In the genomic region with DNA sequence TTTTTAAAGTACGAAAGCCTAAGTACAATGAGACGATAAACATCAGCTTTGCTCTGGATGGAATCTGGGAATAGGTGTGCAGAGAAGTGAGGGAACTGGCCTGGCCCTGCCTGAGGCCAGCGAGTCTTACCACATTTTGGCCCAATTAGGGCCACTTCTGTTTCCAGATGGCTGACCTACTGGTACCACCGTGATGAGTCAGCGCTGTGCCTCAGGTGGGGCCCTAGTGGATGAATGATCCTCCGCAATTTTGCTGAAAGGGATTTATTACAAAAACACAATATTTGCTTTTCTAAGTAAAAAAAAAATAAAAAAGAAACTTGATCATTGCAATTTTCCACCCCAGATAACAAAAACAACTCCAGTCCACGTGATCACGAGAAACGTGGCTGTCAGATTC, we compare ENCODE assay signal across 30 cellular contexts. TPM values are rescaled to one million over a fixed set of nuclear protein-coding genes. Genes with fewer than 3 reads are reported as not detected.
DNase-seq lines count a peak whose midpoint lies in the region; FAIRE-seq and TF ChIP-seq lines count a peak whose summit lies in the region.
"Had no signal": no experiment of that assay in that cellular context is flagged by ENCODE, and none has a peak within 500 bp of the region (broad histone marks: within the 10 kb centered on the region; RNA-seq: fewer than 3 reads in every experiment).

No MANE protein-coding gene starts in this region.

- no peaks in the 10 kb centered on the region for H3K79me2 ChIP-seq in mammary epithelial cell (ENCODE audit: insufficient read depth, low read length)
- H3K79me2 ChIP-seq in trophoblast cell (ENCODE audit: control insufficient read depth, insufficient read depth, low read length, poor library complexity) = no peaks in the 10 kb centered on the region

- no peaks in the 10 kb centered on the region for H4K20me1 ChIP-seq in mammary epithelial cell (ENCODE audit: insufficient read depth, low read length)
- H4K20me1 ChIP-seq: BLaER1 had no signal

- no peak overlapping the region for H2BK12ac ChIP-seq in trophoblast cell (ENCODE audit: low read length)

- peak; percentile 58 for FAIRE-seq in islet of Langerhans (lab: Jason Lieb, UNC)
- FAIRE-seq: A204.1, GM12878, GM12892, GM18507 had no signal

- H3K36me3 ChIP-seq in mammary epithelial cell (ENCODE audit: insufficient read depth, low read length) (no peaks in the 10 kb centered on the region), trophoblast cell (ENCODE audit: control insufficient read depth in 1 of 2, insufficient read depth in 2 of 2, low read length in 2 of 2) (peaks cover 0 to 4% of the 10 kb centered on the region in 2 experiments)
- H3K36me3 ChIP-seq: BE2C had no signal

- peaks cover 6% of the 10 kb centered on the region for H3K36me3 Mint-ChIP-seq in MCF 10A (ENCODE audit: insufficient read depth, unreplicated experiment)

- no peaks in the 10 kb centered on the region for H3K4me1 ChIP-seq in mammary epithelial cell (ENCODE audit: insufficient read depth, low read length)
- H3K4me1 ChIP-seq in trophoblast cell (ENCODE audit: control insufficient read depth in 1 of 2, insufficient read depth in 2 of 2, low read length in 2 of 2) = no peaks in the 10 kb centered on the region
- H3K4me1 ChIP-seq: BE2C had no signal

- no peak overlapping the region for H3K4me3 Mint-ChIP-seq in MCF 10A (ENCODE audit: unreplicated experiment)
- H3K4me3 Mint-ChIP-seq: CD14-positive monocyte; CD4-positive, alpha-beta memory T cell; CD4-positive, CD25-positive, alpha-beta regulatory T cell; CD8-positive, alpha-beta memory T cell had no signal

- H3K27me3 ChIP-seq in mammary epithelial cell (ENCODE audit: insufficient read depth, low read length) (no peaks in the 10 kb centered on the region), trophoblast cell (ENCODE audit: insufficient read depth, low read length) (no peaks in the 10 kb centered on the region)
- H3K27me3 ChIP-seq: BE2C, BLaER1 had no signal

- H3K27me3 Mint-ChIP-seq in MCF 10A (ENCODE audit: insufficient read depth, unreplicated experiment) = no peaks in the 10 kb centered on the region
- H3K27me3 Mint-ChIP-seq: CD4-positive, alpha-beta memory T cell; CD4-positive, CD25-positive, alpha-beta regulatory T cell had no signal

- intact Hi-C loops in mammary epithelial cell (cut with micrococcal nuclease) = no loop called here
- intact Hi-C loops in MCF 10A (cut with micrococcal nuclease) = no loop called here

- WGBS in mammary epithelial cell (ENCODE audit: low coverage, missing lambda C conversion rate) = 89% methylated on average over 9 of the region's 9 CpGs
- no CpG with 5 or more reads among the region's 9 CpGs for WGBS in trophoblast cell (ENCODE audit: extremely low coverage, insufficient coverage, insufficient read length)

- TSS peak; percentile 11 for BruUV-seq in mammary epithelial cell (replicated peaks; lab: Mats Ljungman, UMichigan)
- no TSS peak for BruUV-seq in MCF 10A (replicated peaks; lab: Mats Ljungman, UMichigan)

- H3K9me3 Mint-ChIP-seq in MCF 10A (ENCODE audit: unreplicated experiment) = no peaks in the 10 kb centered on the region
- H3K9me3 Mint-ChIP-seq: CD14-positive monocyte; CD4-positive, alpha-beta memory T cell; CD4-positive, CD25-positive, alpha-beta regulatory T cell; CD8-positive, alpha-beta memory T cell had no signal

- CTCF ChIA-PET in mammary epithelial cell (lab: Charles Lee; ENCODE audit: low non-redundant PET) = no interaction called here
- CTCF ChIA-PET in MCF 10A (lab: Yijun Ruan, JAX) = no interaction called here

- no peaks in the 10 kb centered on the region for H3K9me3 ChIP-seq in mammary epithelial cell (replicated peaks; ENCODE audit: insufficient read depth, low read length)
- no peaks in the 10 kb centered on the region for H3K9me3 ChIP-seq in trophoblast cell (ENCODE audit: insufficient read depth, low read depth, low read length)
- H3K9me3 ChIP-seq: BE2C, BLaER1 had no signal

- H3K27ac ChIP-seq in mammary epithelial cell (ENCODE audit: insufficient read depth, low read depth, low read length) (no peak overlapping the region), trophoblast cell (ENCODE audit: low read depth, low read length) (no peak overlapping the region)
- H3K27ac ChIP-seq: BLaER1 had no signal

- H3K79me1 ChIP-seq in trophoblast cell (ENCODE audit: low read length) = no peaks in the 10 kb centered on the region

- no peak overlapping the region for H3K4ac ChIP-seq in trophoblast cell (ENCODE audit: low read depth, low read length)

- DNase-seq in mammary epithelial cell = no peak
- no peak for DNase-seq in MCF 10A (ENCODE audit: unreplicated experiment)
- DNase-seq in trophoblast cell = peak; percentile 88 to 91
- no peak for DNase-seq in NCI-H748 (lab: John Stamatoyannopoulos, UW; ENCODE audit: unreplicated experiment)
- DNase-seq: 8988T; ACHN; BE2C; C1 segment of cervical spinal cord; CD4-positive, alpha-beta memory T cell; CD4-positive, CD25-positive, alpha-beta regulatory T cell; CD8-positive, alpha-beta memory T cell; COR-L47; DMS 273 treated with DMSO at 0.1 percent for 48 hours; DMS153; DMS53; DMS79; DND-41; EL; GDM1 had no signal

- no peak overlapping the region for H3K14ac ChIP-seq in trophoblast cell (ENCODE audit: low read length)

- no peak overlapping the region for H3K4me2 ChIP-seq in mammary epithelial cell (ENCODE audit: insufficient read depth, low read depth, low read length)
- H3K4me2 ChIP-seq in trophoblast cell (ENCODE audit: low read length) = no peak overlapping the region
- H3K4me2 ChIP-seq: BLaER1 had no signal

- no peak overlapping the region for H4K8ac ChIP-seq in trophoblast cell (ENCODE audit: low read depth, low read length)

- no peak overlapping the region for H3K27ac Mint-ChIP-seq in MCF 10A (ENCODE audit: low read depth, unreplicated experiment)
- H3K27ac Mint-ChIP-seq: CD4-positive, CD25-positive, alpha-beta regulatory T cell had no signal

- H3K4me3 ChIP-seq in mammary epithelial cell (replicated peaks in 1 of 3; ENCODE audit: insufficient read depth in 1 of 3, low read depth in 2 of 3, low read length in 3 of 3) (no peak overlapping the region), trophoblast cell (ENCODE audit: low read depth, low read length) (no peak overlapping the region)
- H3K4me3 ChIP-seq: BLaER1, GM12878 had no signal

- H2AK5ac ChIP-seq in trophoblast cell (ENCODE audit: low read length) = no peak overlapping the region

- no peak overlapping the region for H2BK120ac ChIP-seq in trophoblast cell (ENCODE audit: insufficient read depth, low read length, poor library complexity)

- H2AFZ ChIP-seq in mammary epithelial cell (ENCODE audit: low read depth, low read length) (no peak overlapping the region), trophoblast cell (ENCODE audit: insufficient read depth, low read length, poor library complexity) (no peak overlapping the region)

- H4K91ac ChIP-seq in trophoblast cell (ENCODE audit: low read depth, low read length) = no peak overlapping the region

- no peak for TF ChIP-seq CTCF in mammary epithelial cell (conservative IDR thresholded peaks at IDR 0.05 in 1 of 2, IDR thresholded peaks at IDR 0.05 in 1 of 2; ENCODE audit: extremely low read depth in 1 of 2, insufficient read depth in 1 of 2, low read depth in 1 of 2, low read length in 2 of 2)
- no peak for TF ChIP-seq CTCF in MCF 10A (IDR thresholded peaks at IDR 0.05; ENCODE audit: unreplicated experiment)

- H3K23ac ChIP-seq in trophoblast cell (ENCODE audit: low read length) = no peak overlapping the region

- H3K9ac ChIP-seq in mammary epithelial cell (ENCODE audit: insufficient read depth, low read length) = no peak overlapping the region
- no peak overlapping the region for H3K9ac ChIP-seq in trophoblast cell (ENCODE audit: low read length)
- H3K9ac ChIP-seq: BLaER1 had no signal

- H3K18ac ChIP-seq in trophoblast cell (ENCODE audit: low read length) = no peak overlapping the region

- POLR2A ChIA-PET in MCF 10A (lab: Yijun Ruan, JAX) = no interaction called here

- no peak overlapping the region for H4K12ac ChIP-seq in trophoblast cell (ENCODE audit: low read depth, low read length)

- dilution Hi-C loops in mammary epithelial cell (cut with HindIII; ENCODE audit: low sequenced_read_pairs) = no loop called here

- H2BK5ac ChIP-seq in trophoblast cell (ENCODE audit: low read depth, low read length, poor library complexity) = no peak overlapping the region

- in situ Hi-C loops in mammary epithelial cell (cut with MboI; ENCODE audit: low sequenced_read_pairs in 2 of 2) = no loop called here

- H3K4me1 Mint-ChIP-seq in MCF 10A (ENCODE audit: insufficient read depth, unreplicated experiment) = no peaks in the 10 kb centered on the region
- H3K4me1 Mint-ChIP-seq: CD4-positive, alpha-beta memory T cell; CD8-positive, alpha-beta memory T cell had no signal

RNA-seq across cellular contexts. Expression of a gene that starts 22.5 kb away (rescaled TPM):
- total RNA-seq in mammary epithelial cell (not detected), MCF 10A (2022) (not detected in 2 replicates)
- not detected for polyA plus RNA-seq in mammary epithelial cell
- polyA minus RNA-seq in mammary epithelial cell = not detected
- not detected in 2 replicates for polyA plus RNA-seq in trophoblast cell (2013)
- total RNA-seq: A673; CD4-positive, alpha-beta memory T cell; Daoy; G401 had no signal
- polyA plus RNA-seq: AG04450; CD14-positive monocyte; CD4-positive, alpha-beta memory T cell; CD4-positive, CD25-positive, alpha-beta regulatory T cell; CD8-positive, alpha-beta memory T cell had no signal

Comparison
In these comparisons a context has a peak if more than half of its experiments do, and no peak if none do; other contexts are left out.
1. DNase-seq: peak in trophoblast cell (2 of 2); none in mammary epithelial cell (single experiment), MCF 10A (single experiment) and NCI-H748 (single experiment).